In the genomic region with DNA sequence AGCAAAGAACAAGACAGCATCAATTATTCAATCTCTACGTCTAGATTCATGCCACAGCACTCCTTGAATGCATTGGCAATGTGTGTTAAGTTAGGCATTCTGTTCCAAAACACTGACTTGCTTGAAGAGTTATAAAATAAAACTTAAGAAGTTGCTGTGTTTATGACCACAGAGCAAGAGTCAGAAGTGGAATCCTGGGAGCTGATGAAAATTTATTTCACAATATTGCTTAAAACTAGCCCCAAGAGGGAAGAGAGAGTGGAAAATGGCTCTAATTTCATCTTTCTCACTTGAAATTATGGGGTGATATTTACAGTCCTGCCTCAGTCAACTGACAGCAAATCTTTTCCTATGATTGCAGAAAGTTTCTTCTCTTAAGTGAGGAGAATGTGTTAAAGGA, we compare ENCODE assay signal across 18 cellular contexts.
DNase-seq lines count a peak whose midpoint lies in the region; ATAC-seq and TF ChIP-seq lines count a peak whose summit lies in the region.
"Had no signal": no experiment of that assay in that cellular context is flagged by ENCODE, and none has a peak within 500 bp of the region (broad histone marks: within the 10 kb centered on the region; RNA-seq: fewer than 3 reads in every experiment).

No MANE protein-coding gene starts in this region.

- no peaks in the 10 kb centered on the region for H3K27me3 ChIP-seq in left ventricle myocardium inferior (ENCODE audit: low read depth)
- H3K27me3 ChIP-seq in IMR-90 (ENCODE audit: control insufficient read depth, insufficient read depth, low read length), result no peaks in the 10 kb centered on the region
- no peaks in the 10 kb centered on the region for H3K27me3 ChIP-seq in PC-9 (ENCODE audit: insufficient read depth, low read depth)
- H3K27me3 ChIP-seq: Peyer's patch had no signal

- no peaks in the 10 kb centered on the region for H3K79me2 ChIP-seq in PC-9 (ENCODE audit: low read depth)

- WGBS in IMR-90 (ENCODE audit: extremely low coverage in 2 of 2, insufficient read length in 1 of 2), 2 experiments, result no CpG with 5 or more reads among the region's 1 CpG

- H2BK5ac ChIP-seq in IMR-90 (ENCODE audit: low read depth, low read length, poor library complexity, severe bottlenecking), result no peak overlapping the region

- no peak overlapping the region for H3K4me2 ChIP-seq in IMR-90 (ENCODE audit: low read depth, low read length)
- no peak overlapping the region for H3K4me2 ChIP-seq in PC-9

- H3K4me3 Mint-ChIP-seq in activated CD4-positive, alpha-beta T cell treated with anti-CD3 and anti-CD28 coated beads, Interleukin-2, amount 10 ng/mL, durations not matched to agents 24 days and 14 days, result no peak overlapping the region
- H3K4me3 Mint-ChIP-seq: CD4-positive, CD25-positive, alpha-beta regulatory T cell had no signal

- CTCF ChIA-PET in IMR-90 (lab: Yijun Ruan, JAX) (interaction anchor here (0.9 kb wide), 1 partner anchor 19 kb away, joined by 3 read pairs; no protein-coding TSS in a partner anchor), PC-9 (lab: Charles Lee) (no interaction called here)

- ATAC-seq in Right ventricle myocardium superior (ENCODE audit: poor library complexity) (peak; percentile 65), IMR-90 (ENCODE audit: low read depth) (no peak; the same call in 1 of the 2 replicates)

- H3K4me3 ChIP-seq in left ventricle myocardium inferior, result no peak overlapping the region
- H3K4me3 ChIP-seq in IMR-90 (ENCODE audit: insufficient read depth, low read depth, low read length), result no peak overlapping the region
- H3K4me3 ChIP-seq in PC-9, result no peak overlapping the region
- H3K4me3 ChIP-seq: Peyer's patch had no signal

- H3K4me1 ChIP-seq in left ventricle myocardium inferior (no peaks in the 10 kb centered on the region), IMR-90 (ENCODE audit: control insufficient read depth, insufficient read depth, low read length) (no peaks in the 10 kb centered on the region), PC-9 (replicated peaks; ENCODE audit: insufficient read depth) (no peaks in the 10 kb centered on the region)
- H3K4me1 ChIP-seq: Peyer's patch had no signal

- no peak overlapping the region for H3K27ac ChIP-seq in left ventricle myocardium inferior (replicated peaks)
- H3K27ac ChIP-seq in IMR-90 (ENCODE audit: insufficient read depth, low read length), result no peak overlapping the region
- no peak overlapping the region for H3K27ac ChIP-seq in PC-9
- H3K27ac ChIP-seq: Peyer's patch had no signal

- H4K91ac ChIP-seq in IMR-90 (ENCODE audit: insufficient read depth, low read depth, low read length), result no peak overlapping the region

- no peaks in the 10 kb centered on the region for H3K9me2 ChIP-seq in PC-9 (ENCODE audit: insufficient read depth)

- H3F3A ChIP-seq in PC-9 (ENCODE audit: insufficient read depth, low read depth), result no peaks in the 10 kb centered on the region

- no peaks in the 10 kb centered on the region for H3K36me3 Mint-ChIP-seq in activated CD4-positive, alpha-beta T cell treated with anti-CD3 and anti-CD28 coated beads, Interleukin-2, amount 10 ng/mL, durations not matched to agents 24 days and 14 days (ENCODE audit: low read depth)
- H3K36me3 Mint-ChIP-seq: CD4-positive, CD25-positive, alpha-beta regulatory T cell had no signal

- H2AK5ac ChIP-seq in IMR-90 (ENCODE audit: low read depth, low read length), result no peak overlapping the region

- TF ChIP-seq RAD21 in IMR-90 (IDR thresholded peaks at IDR 0.05; ENCODE audit: low read length), result no peak

- intact Hi-C loops in Right ventricle myocardium superior (cut with DNase I) (no loop called here), left ventricle myocardium inferior (cut with micrococcal nuclease) (no loop called here), IMR-90 (cut with micrococcal nuclease) (no loop called here), PC-9 (cut with micrococcal nuclease; ENCODE audit: unreplicated experiment) (no loop called here)
- intact Hi-C loops in activated CD4-positive, alpha-beta T cell treated with anti-CD3 and anti-CD28 coated beads, Interleukin-2, amount 10 ng/mL, durations not matched to agents 24 days and 14 days (cut with micrococcal nuclease), result no loop called here

- H3K4ac ChIP-seq in IMR-90 (ENCODE audit: low read depth, low read length), result no peak overlapping the region

- H4K8ac ChIP-seq in IMR-90 (ENCODE audit: low read depth in 2 of 2, low read length in 2 of 2), result no peak overlapping the region

- no peak overlapping the region for H3K27ac Mint-ChIP-seq in activated CD4-positive, alpha-beta T cell treated with anti-CD3 and anti-CD28 coated beads, Interleukin-2, amount 10 ng/mL, durations not matched to agents 24 days and 14 days
- H3K27ac Mint-ChIP-seq: CD4-positive, CD25-positive, alpha-beta regulatory T cell had no signal

- H3K9me1 ChIP-seq in IMR-90 (ENCODE audit: insufficient read depth, low read length), result no peaks in the 10 kb centered on the region

- H3K4me1 Mint-ChIP-seq in activated CD4-positive, alpha-beta T cell treated with anti-CD3 and anti-CD28 coated beads, Interleukin-2, amount 10 ng/mL, durations not matched to agents 24 days and 14 days, result no peaks in the 10 kb centered on the region
- H3K4me1 Mint-ChIP-seq: CD4-positive, CD25-positive, alpha-beta regulatory T cell had no signal

- no peak overlapping the region for H2BK20ac ChIP-seq in IMR-90 (ENCODE audit: low read depth, low read length)

- no peak overlapping the region for H3K23ac ChIP-seq in IMR-90 (ENCODE audit: low read depth, low read length)

- dilution Hi-C loops in IMR-90 (cut with HindIII; ENCODE audit: low sequenced_read_pairs, unreplicated experiment), result no loop called here

- H2AFZ ChIP-seq in IMR-90 (replicated peaks; ENCODE audit: low read length, poor library complexity) (no peak overlapping the region), PC-9 (no peak overlapping the region)

- no peak overlapping the region for H4K5ac ChIP-seq in IMR-90 (ENCODE audit: low read depth, low read length)

- H3K9me3 ChIP-seq in left ventricle myocardium inferior (replicated peaks), result no peaks in the 10 kb centered on the region
- H3K9me3 ChIP-seq in IMR-90 (ENCODE audit: control insufficient read depth, insufficient read depth, low read length), result no peaks in the 10 kb centered on the region
- H3K9me3 ChIP-seq in PC-9 (ENCODE audit: insufficient read depth, low read depth), result no peaks in the 10 kb centered on the region

- H3K14ac ChIP-seq in IMR-90 (replicated peaks; ENCODE audit: low read depth, low read length), result no peak overlapping the region

- H3K79me1 ChIP-seq in IMR-90 (ENCODE audit: low read depth in 1 of 2, low read length in 2 of 2), result no peaks in the 10 kb centered on the region

- POLR2A ChIA-PET in IMR-90 (lab: Charles Lee; ENCODE audit: unreplicated experiment), result no interaction called here
- POLR2A ChIA-PET in PC-9 (lab: Charles Lee; ENCODE audit: unreplicated experiment), result no interaction called here

- H3K9me3 Mint-ChIP-seq in activated CD4-positive, alpha-beta T cell treated with anti-CD3 and anti-CD28 coated beads, Interleukin-2, amount 10 ng/mL, durations not matched to agents 24 days and 14 days, result peaks cover 3% of the 10 kb centered on the region

- H2BK120ac ChIP-seq in IMR-90 (ENCODE audit: low read depth, low read length), result no peak overlapping the region

- H3K56ac ChIP-seq in IMR-90 (ENCODE audit: extremely low read depth, insufficient read depth, low read length), result no peak overlapping the region

- no peak overlapping the region for H2BK15ac ChIP-seq in IMR-90 (ENCODE audit: low read depth, low read length)

- TF ChIP-seq CTCF in left ventricle myocardium inferior (IDR thresholded peaks at IDR 0.05; ENCODE audit: borderline replicate concordance) (no peak), IMR-90 (conservative IDR thresholded peaks at IDR 0.05; ENCODE audit: low read depth, low read length) (no peak), PC-9 (conservative IDR thresholded peaks at IDR 0.05) (no peak)

- DNase-seq in Right ventricle myocardium superior (no peak), left ventricle myocardium inferior (no peak), IMR-90 (peak; percentile 8), fibroblast of peridontal ligament (ENCODE audit: extremely low read depth) (peak; percentile 82), activated T-cell treated with anti-CD3 and anti-CD28 coated beads for 4 hours (no peak), PC-9 (no peak), UCSD-AML1 (lab: John Stamatoyannopoulos, UW; ENCODE audit: unreplicated experiment) (no peak)
- no peak for DNase-seq in activated CD4-positive, alpha-beta T cell treated with anti-CD3 and anti-CD28 coated beads, Interleukin-2, amount 10 ng/mL, durations not matched to agents 24 days and 14 days
- DNase-seq: CD4-positive, CD25-positive, alpha-beta regulatory T cell; DMS79; H7; KBM-7; NCI-H1092; NCI-H1694 treated with DMSO at 0.1 percent for 48 hours; NCI-H446; NCI-H748 treated with DMSO at 0.1 percent for 48 hours; Peyer's patch; SIG-M5 had no signal

- no peak overlapping the region for H2AK9ac ChIP-seq in IMR-90 (replicated peaks; ENCODE audit: low read depth, low read length, poor library complexity)

- H3K36me3 ChIP-seq in left ventricle myocardium inferior, result no peaks in the 10 kb centered on the region
- no peaks in the 10 kb centered on the region for H3K36me3 ChIP-seq in IMR-90 (ENCODE audit: control insufficient read depth, insufficient read depth, low read length)
- no peaks in the 10 kb centered on the region for H3K36me3 ChIP-seq in PC-9 (ENCODE audit: low read depth)
- H3K36me3 ChIP-seq: Peyer's patch had no signal

- in situ Hi-C loops in IMR-90 (cut with MboI; ENCODE audit: low sequenced_read_pairs), result no loop called here

- no peak overlapping the region for H3K18ac ChIP-seq in IMR-90 (ENCODE audit: low read depth, low read length)

- no peaks in the 10 kb centered on the region for H3K27me3 Mint-ChIP-seq in activated CD4-positive, alpha-beta T cell treated with anti-CD3 and anti-CD28 coated beads, Interleukin-2, amount 10 ng/mL, durations not matched to agents 24 days and 14 days
- H3K27me3 Mint-ChIP-seq: CD4-positive, CD25-positive, alpha-beta regulatory T cell had no signal

- TF ChIP-seq POLR2A in IMR-90 (IDR thresholded peaks at IDR 0.05; ENCODE audit: low read depth, low read length), result no peak

- no peak overlapping the region for H3K9ac ChIP-seq in IMR-90 (ENCODE audit: low read depth, low read length)

- BruUV-seq in IMR-90 (replicated peaks; lab: Mats Ljungman, UMichigan) (no TSS peak), PC-9 (replicated peaks; lab: Mats Ljungman, UMichigan) (no TSS peak)

- no peaks in the 10 kb centered on the region for H4K20me1 ChIP-seq in IMR-90 (ENCODE audit: insufficient read depth, low read length)
- H4K20me1 ChIP-seq in PC-9 (ENCODE audit: insufficient read depth), result no peaks in the 10 kb centered on the region

TF ChIP-seq in IMR-90, 13 proteins besides CTCF, POLR2A, EP300 and RAD21:
- TF ChIP-seq SMC3 (IDR thresholded peaks at IDR 0.05; ENCODE audit: low read depth, low read length) (no peak), CEBPB (IDR thresholded peaks at IDR 0.05; ENCODE audit: low read depth, low read length) (peak; percentile 48; the same call in 1 of the 2 replicates)

Comparison
In these comparisons a context has a peak if more than half of its experiments do, and no peak if none do; other contexts are left out.
1. DNase-seq: peak in IMR-90 (single experiment) and fibroblast of peridontal ligament (single experiment); none in Right ventricle myocardium superior (single experiment), left ventricle myocardium inferior (single experiment), activated T-cell treated with anti-CD3 and anti-CD28 coated beads for 4 hours (single experiment), activated CD4-positive, alpha-beta T cell treated with anti-CD3 and anti-CD28 coated beads, Interleukin-2, amount 10 ng/mL, durations not matched to agents 24 days and 14 days (single experiment), PC-9 (0 of 2) and UCSD-AML1 (single experiment).